ENCODE assay signal across 9 cellular contexts in genomic region chr13:19861762-19862161, GRCh38. TPM values are rescaled to one million over a fixed set of nuclear protein-coding genes. Genes with fewer than 3 reads are reported as not detected.
DNase-seq lines count a peak whose midpoint lies in the region; ATAC-seq and TF ChIP-seq lines count a peak whose summit lies in the region.
"Had no signal": no experiment of that assay in that cellular context is flagged by ENCODE, and none has a peak within 500 bp of the region (broad histone marks: within the 10 kb centered on the region; RNA-seq: fewer than 3 reads in every experiment).

No MANE protein-coding gene starts in this region.

- H4K20me1 ChIP-seq in Loucy (ENCODE audit: insufficient read depth, low read length, poor library complexity, severe bottlenecking) = peaks cover 40% of the 10 kb centered on the region

- peak overlapping the region; percentile 89 for H3K4me2 ChIP-seq in Loucy (ENCODE audit: low read depth, low read length, poor library complexity, severe bottlenecking)

- intact Hi-C loops in posterior vena cava (cut with DNase I) = no loop called here

- H3K27ac Mint-ChIP-seq in nephron = peak overlapping the region; percentile 99 to 100 (median 99)

- H3K9me3 Mint-ChIP-seq in nephron = no peaks in the 10 kb centered on the region

- peaks cover 28% of the 10 kb centered on the region for H3K36me3 Mint-ChIP-seq in nephron (ENCODE audit: low read depth)

- DNase-seq in AG10803 (ENCODE audit: low read depth) = no peak
- no peak for DNase-seq in NCI-H2107 treated with DMSO at 0.1 percent for 48 hours (lab: John Stamatoyannopoulos, UW; ENCODE audit: unreplicated experiment)
- DNase-seq in activated gamma-delta T cell (lab: John Stamatoyannopoulos, UW) = no peak
- DNase-seq in posterior vena cava (ENCODE audit: low spot score) = no peak
- DNase-seq: NCI-H510A had no signal

- H3K4me3 ChIP-seq in AG10803 (ENCODE audit: low read length) (peak overlapping the region; percentile 87), Loucy (ENCODE audit: low read length, poor library complexity, severe bottlenecking) (peak overlapping the region; percentile 90), ectodermal cell (ENCODE audit: insufficient read depth, low read depth, low read length) (peak overlapping the region; percentile 80)

- H3F3A ChIP-seq in Loucy (ENCODE audit: low read depth) = peaks cover 6% of the 10 kb centered on the region; the same call in 1 of the 2 replicates

- peaks cover 77% of the 10 kb centered on the region for H3K79me2 ChIP-seq in Loucy (ENCODE audit: insufficient read depth, low read length)

- H3K4me3 Mint-ChIP-seq in nephron = peak overlapping the region; percentile 98 to 100 (median 99)

- no peak for ATAC-seq in GM18858 (IDR thresholded peaks at IDR 0.05; ENCODE audit: unreplicated experiment)

- H3K4me1 ChIP-seq in Loucy (ENCODE audit: insufficient read depth, low read length, poor library complexity, severe bottlenecking) = peaks cover 39% of the 10 kb centered on the region
- H3K4me1 ChIP-seq in ectodermal cell (ENCODE audit: control insufficient read depth, insufficient read depth, low read length) = peaks cover 13% of the 10 kb centered on the region

- TF ChIP-seq CTCF in AG10803 (conservative IDR thresholded peaks at IDR 0.05; ENCODE audit: low read length) (no peak), Loucy (conservative IDR thresholded peaks at IDR 0.05; ENCODE audit: low read length) (no peak), nephron (IDR thresholded peaks at IDR 0.05; ENCODE audit: unreplicated experiment in 3 of 3) (no peak)

- H3K9me3 ChIP-seq in Loucy (ENCODE audit: insufficient read depth, low read depth, low read length) (no peaks in the 10 kb centered on the region), ectodermal cell (ENCODE audit: control insufficient read depth, low read length) (no peaks in the 10 kb centered on the region)

- H3K27me3 Mint-ChIP-seq in nephron (ENCODE audit: low read depth) = no peaks in the 10 kb centered on the region

- H3K9me2 ChIP-seq in Loucy (replicated peaks; ENCODE audit: low read depth, low read length) = no peaks in the 10 kb centered on the region

- H3K4me1 Mint-ChIP-seq in nephron = peaks cover 17% of the 10 kb centered on the region

- H3K36me3 ChIP-seq in Loucy (ENCODE audit: insufficient read depth, low read length) = no peaks in the 10 kb centered on the region
- peaks cover 6% of the 10 kb centered on the region for H3K36me3 ChIP-seq in ectodermal cell (ENCODE audit: control insufficient read depth, insufficient read depth, low read length)

- no peak overlapping the region for H3K27ac ChIP-seq in ectodermal cell (ENCODE audit: insufficient read depth, low read depth, low read length, poor library complexity, severe bottlenecking)

- H3K9ac ChIP-seq in Loucy (ENCODE audit: low read depth, low read length, poor library complexity, severe bottlenecking) = peak overlapping the region; percentile 86

- no peaks in the 10 kb centered on the region for H3K27me3 ChIP-seq in Loucy (ENCODE audit: insufficient read depth, low read length, poor library complexity, severe bottlenecking)
- H3K27me3 ChIP-seq in ectodermal cell (ENCODE audit: control insufficient read depth, insufficient read depth, low read length, poor library complexity, severe bottlenecking) = no peaks in the 10 kb centered on the region

- WGBS in ectodermal cell, 2 experiments = 70 to 84% methylated on average over 2 to 4 of the region's 4 CpGs

- H2AFZ ChIP-seq in Loucy (ENCODE audit: low read length) = no peak overlapping the region

RNA-seq across cellular contexts. Expression of gene ZMYM5, which starts 1.7 kb away (rescaled TPM):
- 14.8 TPM for polyA plus RNA-seq in ectodermal cell (2013, experiment 1 of 4)
- 17.7 TPM for polyA plus RNA-seq in ectodermal cell (2013, experiment 2 of 4)
- polyA plus RNA-seq in ectodermal cell (2013, experiment 3 of 4) = 17.8 TPM
- 18.4 TPM for polyA plus RNA-seq in ectodermal cell (2013, experiment 4 of 4)
- total RNA-seq in posterior vena cava = 10 to 100 TPM in 1 of 2 donors, 1 to 10 TPM in 1; 9.2 to 12.0 TPM
